ENCODE assay signal across 9 cellular contexts in the genomic region with DNA sequence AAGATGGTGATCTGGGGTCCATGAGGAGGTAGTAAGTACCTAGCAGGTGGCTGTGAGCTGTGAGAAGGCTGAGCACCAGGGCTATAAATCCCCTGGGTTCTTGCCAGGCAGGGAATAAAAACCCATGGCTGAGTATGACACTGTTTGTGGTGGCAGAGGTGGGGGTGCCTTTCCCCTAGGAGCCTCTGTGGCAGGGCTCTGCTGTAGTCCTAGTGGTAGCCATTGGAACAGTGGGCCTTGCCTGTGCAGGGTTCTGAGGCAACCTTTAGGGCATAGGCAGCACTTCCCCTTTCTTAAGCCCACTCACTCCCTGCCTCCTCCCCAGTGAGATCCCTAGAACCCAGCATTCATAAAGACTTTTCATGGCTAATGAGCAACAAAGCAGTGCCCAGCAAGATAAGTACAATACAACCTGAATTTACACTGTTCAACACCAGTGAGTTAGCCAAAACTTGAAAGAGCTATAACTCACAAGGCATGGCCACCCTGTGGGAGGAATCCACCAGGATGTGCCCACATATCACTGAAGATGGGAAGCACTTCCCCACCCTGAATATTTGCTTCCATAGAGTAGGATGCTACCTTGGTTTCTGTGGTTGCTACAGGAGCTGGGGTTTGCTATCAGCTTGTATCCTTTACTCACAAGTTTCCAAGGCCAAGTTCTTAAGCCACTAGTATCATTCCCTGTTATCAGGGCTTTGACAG.
DNase-seq lines count a peak whose midpoint lies in the region; ATAC-seq and TF ChIP-seq lines count a peak whose summit lies in the region.
"Had no signal": no experiment of that assay in that cellular context is flagged by ENCODE, and none has a peak within 500 bp of the region (broad histone marks: within the 10 kb centered on the region; RNA-seq: fewer than 3 reads in every experiment).

No MANE protein-coding gene starts in this region.

- H3K79me2 ChIP-seq in GM23338 (replicated peaks; ENCODE audit: insufficient read depth): no peaks in the 10 kb centered on the region

- no peaks in the 10 kb centered on the region for H3K36me3 ChIP-seq in GM23338 (ENCODE audit: insufficient read depth)
- no peaks in the 10 kb centered on the region for H3K36me3 ChIP-seq in right lobe of liver
- H3K36me3 ChIP-seq in esophagus muscularis mucosa: no peaks in the 10 kb centered on the region

- H3K27me3 ChIP-seq in GM23338 (ENCODE audit: insufficient read depth) (no peaks in the 10 kb centered on the region), right lobe of liver (no peaks in the 10 kb centered on the region), esophagus muscularis mucosa (no peaks in the 10 kb centered on the region)

- no peaks in the 10 kb centered on the region for H3K36me3 Mint-ChIP-seq in GM23338 (ENCODE audit: low read depth)

- 0 out of 2 replicates have a peak, but pooled peaks cover 11% of the 10 kb centered on the region for H3K9me2 ChIP-seq in GM23338 (ENCODE audit: insufficient read depth)

- ATAC-seq in GM18508 (IDR thresholded peaks at IDR 0.05; ENCODE audit: insufficient read depth, unreplicated experiment) (peak; percentile 26), GM23338 (peak; percentile 78), right lobe of liver (peak in 3 of 4 donors; percentile 17 to 44 (median 18))

- peak; percentile 8 for DNase-seq in GM23338 (ENCODE audit: low spot score)
- peak; percentile 91 for DNase-seq in MV-4-11 (lab: John Stamatoyannopoulos, UW)
- no peak for DNase-seq in right lobe of liver
- no peak for DNase-seq in NCI-H2081 treated with DMSO at 0.1 percent for 48 hours (lab: John Stamatoyannopoulos, UW)
- no peak for DNase-seq in esophagus muscularis mucosa (ENCODE audit: extremely low spot score)
- no peak for DNase-seq in T-helper 1 cell
- no peak for DNase-seq in stimulated activated CD4-positive, alpha-beta T cell treated with anti-CD3 and anti-CD28 coated beads, Interleukin-15, amount 100 ng/mL, for 24 hours
- DNase-seq: substantia nigra had no signal

- no peak overlapping the region for H3K4me2 ChIP-seq in GM23338

- H3K27ac Mint-ChIP-seq in GM23338: no peak overlapping the region

- TF ChIP-seq POLR2A in right lobe of liver (IDR thresholded peaks at IDR 0.05) (no peak), esophagus muscularis mucosa (IDR thresholded peaks at IDR 0.05; ENCODE audit: low read depth) (no peak)

- no peak overlapping the region for H2AFZ ChIP-seq in GM23338

- H3K4me3 ChIP-seq in GM23338: no peak overlapping the region
- H3K4me3 ChIP-seq in right lobe of liver: no peak overlapping the region
- no peak overlapping the region for H3K4me3 ChIP-seq in esophagus muscularis mucosa

- H3F3A ChIP-seq in GM23338 (replicated peaks; ENCODE audit: low read depth): no peaks in the 10 kb centered on the region

- H4K20me1 ChIP-seq in GM23338 (replicated peaks; ENCODE audit: insufficient read depth): no peaks in the 10 kb centered on the region

- no peak overlapping the region for H3K27ac ChIP-seq in GM23338 (ENCODE audit: low read depth)
- no peak overlapping the region for H3K27ac ChIP-seq in right lobe of liver
- H3K27ac ChIP-seq in esophagus muscularis mucosa (replicated peaks in 1 of 4): no peak overlapping the region

- H3K9me3 ChIP-seq in right lobe of liver (no peaks in the 10 kb centered on the region), esophagus muscularis mucosa (no peaks in the 10 kb centered on the region)

- no peak overlapping the region for H3K4me3 Mint-ChIP-seq in GM23338

- H3K27me3 Mint-ChIP-seq in GM23338 (ENCODE audit: insufficient read depth, low read depth, poor library complexity): peaks cover 3% of the 10 kb centered on the region

- intact Hi-C loops in right lobe of liver (cut with DNase I) (no loop called here), esophagus muscularis mucosa (cut with DNase I) (no loop called here)

- peaks cover 15% of the 10 kb centered on the region for H3K4me1 Mint-ChIP-seq in GM23338

- TF ChIP-seq CTCF in GM23338 (conservative IDR thresholded peaks at IDR 0.05; ENCODE audit: low read depth in 2 of 2): no peak
- no peak for TF ChIP-seq CTCF in right lobe of liver (IDR thresholded peaks at IDR 0.05)
- no peak for TF ChIP-seq CTCF in esophagus muscularis mucosa (IDR thresholded peaks at IDR 0.05)

- no peak for TF ChIP-seq EP300 in esophagus muscularis mucosa (IDR thresholded peaks at IDR 0.05)

- H3K4me1 ChIP-seq in GM23338 (ENCODE audit: insufficient read depth) (0 out of 2 replicates have a peak, but pooled peaks cover 6% of the 10 kb centered on the region), right lobe of liver (no peaks in the 10 kb centered on the region), esophagus muscularis mucosa (peaks cover 0 to 35% (median 14%) of the 10 kb centered on the region in 4 donors)

- H3K9me3 Mint-ChIP-seq in GM23338: no peaks in the 10 kb centered on the region

TF ChIP-seq in GM23338, 12 proteins besides CTCF, POLR2A, EP300 and RAD21 (continues in another document):
- TF ChIP-seq, protein P1, sequence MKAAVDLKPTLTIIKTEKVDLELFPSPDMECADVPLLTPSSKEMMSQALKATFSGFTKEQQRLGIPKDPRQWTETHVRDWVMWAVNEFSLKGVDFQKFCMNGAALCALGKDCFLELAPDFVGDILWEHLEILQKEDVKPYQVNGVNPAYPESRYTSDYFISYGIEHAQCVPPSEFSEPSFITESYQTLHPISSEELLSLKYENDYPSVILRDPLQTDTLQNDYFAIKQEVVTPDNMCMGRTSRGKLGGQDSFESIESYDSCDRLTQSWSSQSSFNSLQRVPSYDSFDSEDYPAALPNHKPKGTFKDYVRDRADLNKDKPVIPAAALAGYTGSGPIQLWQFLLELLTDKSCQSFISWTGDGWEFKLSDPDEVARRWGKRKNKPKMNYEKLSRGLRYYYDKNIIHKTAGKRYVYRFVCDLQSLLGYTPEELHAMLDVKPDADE (IDR thresholded peaks at IDR 0.05): no peak
- TF ChIP-seq JUNB (IDR thresholded peaks at IDR 0.05; ENCODE audit: unreplicated experiment) (no peak), ZNF114 (CRISPR knock-in tag; IDR thresholded peaks at IDR 0.05) (no peak), CREB1 (CRISPR knock-in tag; IDR thresholded peaks at IDR 0.05; ENCODE audit: low read depth) (no peak)
- TF ChIP-seq, protein P2, sequence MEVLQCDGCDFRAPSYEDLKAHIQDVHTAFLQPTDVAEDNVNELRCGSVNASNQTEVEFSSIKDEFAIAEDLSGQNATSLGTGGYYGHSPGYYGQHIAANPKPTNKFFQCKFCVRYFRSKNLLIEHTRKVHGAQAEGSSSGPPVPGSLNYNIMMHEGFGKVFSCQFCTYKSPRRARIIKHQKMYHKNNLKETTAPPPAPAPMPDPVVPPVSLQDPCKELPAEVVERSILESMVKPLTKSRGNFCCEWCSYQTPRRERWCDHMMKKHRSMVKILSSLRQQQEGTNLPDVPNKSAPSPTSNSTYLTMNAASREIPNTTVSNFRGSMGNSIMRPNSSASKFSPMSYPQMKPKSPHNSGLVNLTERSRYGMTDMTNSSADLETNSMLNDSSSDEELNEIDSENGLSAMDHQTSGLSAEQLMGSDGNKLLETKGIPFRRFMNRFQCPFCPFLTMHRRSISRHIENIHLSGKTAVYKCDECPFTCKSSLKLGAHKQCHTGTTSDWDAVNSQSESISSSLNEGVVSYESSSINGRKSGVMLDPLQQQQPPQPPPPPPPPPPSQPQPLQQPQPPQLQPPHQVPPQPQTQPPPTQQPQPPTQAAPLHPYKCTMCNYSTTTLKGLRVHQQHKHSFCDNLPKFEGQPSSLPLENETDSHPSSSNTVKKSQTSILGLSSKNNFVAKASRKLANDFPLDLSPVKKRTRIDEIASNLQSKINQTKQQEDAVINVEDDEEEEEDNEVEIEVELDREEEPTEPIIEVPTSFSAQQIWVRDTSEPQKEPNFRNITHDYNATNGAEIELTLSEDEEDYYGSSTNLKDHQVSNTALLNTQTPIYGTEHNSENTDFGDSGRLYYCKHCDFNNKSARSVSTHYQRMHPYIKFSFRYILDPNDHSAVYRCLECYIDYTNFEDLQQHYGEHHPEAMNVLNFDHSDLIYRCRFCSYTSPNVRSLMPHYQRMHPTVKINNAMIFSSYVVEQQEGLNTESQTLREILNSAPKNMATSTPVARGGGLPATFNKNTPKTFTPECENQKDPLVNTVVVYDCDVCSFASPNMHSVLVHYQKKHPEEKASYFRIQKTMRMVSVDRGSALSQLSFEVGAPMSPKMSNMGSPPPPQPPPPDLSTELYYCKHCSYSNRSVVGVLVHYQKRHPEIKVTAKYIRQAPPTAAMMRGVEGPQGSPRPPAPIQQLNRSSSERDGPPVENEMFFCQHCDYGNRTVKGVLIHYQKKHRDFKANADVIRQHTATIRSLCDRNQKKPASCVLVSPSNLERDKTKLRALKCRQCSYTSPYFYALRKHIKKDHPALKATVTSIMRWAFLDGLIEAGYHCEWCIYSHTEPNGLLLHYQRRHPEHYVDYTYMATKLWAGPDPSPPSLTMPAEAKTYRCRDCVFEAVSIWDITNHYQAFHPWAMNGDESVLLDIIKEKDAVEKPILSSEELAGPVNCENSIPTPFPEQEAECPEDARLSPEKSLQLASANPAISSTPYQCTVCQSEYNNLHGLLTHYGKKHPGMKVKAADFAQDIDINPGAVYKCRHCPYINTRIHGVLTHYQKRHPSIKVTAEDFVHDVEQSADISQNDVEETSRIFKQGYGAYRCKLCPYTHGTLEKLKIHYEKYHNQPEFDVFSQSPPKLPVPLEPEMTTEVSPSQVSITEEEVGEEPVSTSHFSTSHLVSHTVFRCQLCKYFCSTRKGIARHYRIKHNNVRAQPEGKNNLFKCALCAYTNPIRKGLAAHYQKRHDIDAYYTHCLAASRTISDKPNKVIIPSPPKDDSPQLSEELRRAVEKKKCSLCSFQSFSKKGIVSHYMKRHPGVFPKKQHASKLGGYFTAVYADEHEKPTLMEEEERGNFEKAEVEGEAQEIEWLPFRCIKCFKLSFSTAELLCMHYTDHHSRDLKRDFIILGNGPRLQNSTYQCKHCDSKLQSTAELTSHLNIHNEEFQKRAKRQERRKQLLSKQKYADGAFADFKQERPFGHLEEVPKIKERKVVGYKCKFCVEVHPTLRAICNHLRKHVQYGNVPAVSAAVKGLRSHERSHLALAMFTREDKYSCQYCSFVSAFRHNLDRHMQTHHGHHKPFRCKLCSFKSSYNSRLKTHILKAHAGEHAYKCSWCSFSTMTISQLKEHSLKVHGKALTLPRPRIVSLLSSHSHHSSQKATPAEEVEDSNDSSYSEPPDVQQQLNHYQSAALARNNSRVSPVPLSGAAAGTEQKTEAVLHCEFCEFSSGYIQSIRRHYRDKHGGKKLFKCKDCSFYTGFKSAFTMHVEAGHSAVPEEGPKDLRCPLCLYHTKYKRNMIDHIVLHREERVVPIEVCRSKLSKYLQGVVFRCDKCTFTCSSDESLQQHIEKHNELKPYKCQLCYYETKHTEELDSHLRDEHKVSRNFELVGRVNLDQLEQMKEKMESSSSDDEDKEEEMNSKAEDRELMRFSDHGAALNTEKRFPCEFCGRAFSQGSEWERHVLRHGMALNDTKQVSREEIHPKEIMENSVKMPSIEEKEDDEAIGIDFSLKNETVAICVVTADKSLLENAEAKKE (CRISPR knock-in tag; IDR thresholded peaks at IDR 0.05): no peak

Comparison
In these comparisons a context has a peak if more than half of its experiments do, and no peak if none do; other contexts are left out.
1. ATAC-seq: peak in every context shown above with its lines; median percentile 78 in GM23338; 26 in GM18508; 18 in right lobe of liver.
2. DNase-seq: peak in GM23338 (single experiment) and MV-4-11 (single experiment); none in right lobe of liver (0 of 3), NCI-H2081 treated with DMSO at 0.1 percent for 48 hours (single experiment), esophagus muscularis mucosa (single experiment), T-helper 1 cell (0 of 5) and stimulated activated CD4-positive, alpha-beta T cell treated with anti-CD3 and anti-CD28 coated beads, Interleukin-15, amount 100 ng/mL, for 24 hours (single experiment).